Comparison of ENCODE assay signal across 20 cellular contexts in the genomic region with DNA sequence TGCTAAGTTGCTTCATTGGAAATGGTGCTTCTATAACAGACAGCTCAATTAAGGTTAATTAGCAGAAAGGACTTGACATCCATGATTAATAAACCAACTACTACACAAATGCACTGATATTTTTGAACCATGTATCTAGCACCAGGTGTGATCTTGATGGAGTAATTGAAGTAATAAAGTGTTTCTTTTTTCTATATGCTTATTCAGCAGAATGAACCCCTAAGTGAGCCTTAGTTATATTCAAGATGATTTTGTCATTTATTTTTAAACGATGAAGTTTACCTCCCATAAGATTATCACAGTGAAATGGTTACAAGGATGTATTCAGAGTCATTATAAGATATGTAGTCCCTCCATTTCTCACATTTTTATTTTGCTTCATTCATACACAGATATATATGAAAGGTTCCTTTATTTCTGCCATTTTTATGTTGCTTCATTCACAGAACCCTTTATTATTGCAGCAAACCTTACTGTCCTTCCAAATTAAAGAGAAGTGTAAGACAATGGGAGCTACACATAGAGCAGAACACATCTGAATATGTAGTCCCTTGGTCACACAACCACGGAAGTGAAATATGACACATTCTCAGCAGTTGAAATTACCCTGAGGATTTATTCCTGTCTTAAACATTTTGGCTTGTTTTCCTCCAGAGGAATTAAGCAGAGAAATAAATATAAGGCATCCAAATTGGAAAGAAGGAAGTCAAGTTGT.
"Had no signal": no experiment of that assay in that cellular context is flagged by ENCODE, and none has a peak within 500 bp of the region (broad histone marks: within the 10 kb centered on the region; RNA-seq: fewer than 3 reads in every experiment).

No MANE protein-coding gene starts in this region.

- H2AFZ ChIP-seq: neural progenitor cell, parathyroid adenoma had no signal

- H3K27me3 ChIP-seq: dorsolateral prefrontal cortex, gastrocnemius medialis, neural progenitor cell, stomach, thyroid gland, vagina had no signal

- H3K4me3 ChIP-seq: dorsolateral prefrontal cortex, gastrocnemius medialis, lower lobe of right lung, mucosa of descending colon, neural progenitor cell, stomach, thyroid gland, vagina had no signal

- H3K36me3 ChIP-seq: gastrocnemius medialis, lower lobe of right lung, neural progenitor cell, stomach, thyroid gland, vagina had no signal

- H3K4me2 ChIP-seq: neural progenitor cell had no signal

- H3K9ac ChIP-seq: neural progenitor cell, parathyroid adenoma had no signal

- ATAC-seq: gastrocnemius medialis; left ventricle myocardium superior; lower lobe of right lung; mucosa of descending colon; naive thymus-derived CD4-positive, alpha-beta T cell; sciatic nerve; stimulated activated effector memory CD8-positive, alpha-beta T cell treated with anti-CD3 and anti-CD28 coated beads, Interleukin-12 subunit alpha, Interleukin-12 subunit beta, amount 100 ng/mL, for 72 hours had no signal

- FAIRE-seq: keratinocyte had no signal

- H3K79me2 ChIP-seq: parathyroid adenoma had no signal

- H3K9me3 ChIP-seq: gastrocnemius medialis, lower lobe of right lung, mucosa of descending colon, stomach, thyroid gland, vagina had no signal

- H3K4me1 ChIP-seq: gastrocnemius medialis, lower lobe of right lung, neural progenitor cell, parathyroid adenoma, stomach, thyroid gland, vagina had no signal

- H3K27ac ChIP-seq: dorsolateral prefrontal cortex, gastrocnemius medialis, lower lobe of right lung, neural progenitor cell, parathyroid adenoma, stomach, thyroid gland, vagina had no signal

- DNase-seq: dorsolateral prefrontal cortex; effector CD4-positive, alpha-beta T cell; gastrocnemius medialis; head of caudate nucleus; left ventricle myocardium superior; lower lobe of right lung; mucosa of descending colon; naive thymus-derived CD4-positive, alpha-beta T cell; stimulated activated CD4-positive, alpha-beta T cell treated with anti-CD3 and anti-CD28 coated beads, Interleukin-2, amount 100 ng/mL, for 24 hours; stimulated activated CD4-positive, alpha-beta T cell treated with anti-CD3 and anti-CD28 coated beads, Interleukin-4, amount 100 ng/mL, for 24 hours; stimulated activated naive CD4-positive, alpha-beta T cell treated with Interleukin-2 at 50 U/mL for 16 hours; stomach; thyroid gland; trophoblast cell had no signal
